In genomic region chr1:212686069-212686468, GRCh38 we compare ENCODE assay signal across 12 cellular contexts. TPM values are rescaled to one million over a fixed set of nuclear protein-coding genes. Genes with fewer than 3 reads are reported as not detected.
DNase-seq lines count a peak whose midpoint lies in the region; ATAC-seq and TF ChIP-seq lines count a peak whose summit lies in the region.
"Had no signal": no experiment of that assay in that cellular context is flagged by ENCODE, and none has a peak within 500 bp of the region (broad histone marks: within the 10 kb centered on the region; RNA-seq: fewer than 3 reads in every experiment).

No MANE protein-coding gene starts in this region.

- TF ChIP-seq CTCF in endodermal cell (conservative IDR thresholded peaks at IDR 0.05) = no peak

- WGBS in endodermal cell (ENCODE audit: insufficient coverage in 1 of 2, insufficient read length in 1 of 2), 2 experiments = 82% methylated on average over 3 of the region's 3 CpGs; no CpG with 5 or more reads in 1 of the 2 experiments

- no peaks in the 10 kb centered on the region for H3K27me3 Mint-ChIP-seq in activated CD4-positive, alpha-beta memory T cell treated with anti-CD3 and anti-CD28 coated beads, Interleukin-2, amount 10 ng/mL, durations not matched to agents 7 days and 5 days
- peaks cover 2% of the 10 kb centered on the region for H3K27me3 Mint-ChIP-seq in activated CD4-positive, alpha-beta memory T cell treated with anti-CD3 and anti-CD28 coated beads for 36 hours
- no peaks in the 10 kb centered on the region for H3K27me3 Mint-ChIP-seq in activated naive CD8-positive, alpha-beta T cell treated with anti-CD3 and anti-CD28 coated beads, Interleukin-2, amount 10 ng/mL, durations not matched to agents 7 days and 5 days
- no peaks in the 10 kb centered on the region for H3K27me3 Mint-ChIP-seq in activated naive CD8-positive, alpha-beta T cell treated with anti-CD3 and anti-CD28 coated beads for 36 hours
- peaks cover 6% of the 10 kb centered on the region for H3K27me3 Mint-ChIP-seq in endodermal cell (ENCODE audit: insufficient read depth)
- H3K27me3 Mint-ChIP-seq: CD4-positive, CD25-positive, alpha-beta regulatory T cell had no signal

- peaks cover 65% of the 10 kb centered on the region for H3K4me1 Mint-ChIP-seq in activated CD4-positive, alpha-beta memory T cell treated with anti-CD3 and anti-CD28 coated beads, Interleukin-2, amount 10 ng/mL, durations not matched to agents 7 days and 5 days
- H3K4me1 Mint-ChIP-seq in activated CD4-positive, alpha-beta memory T cell treated with anti-CD3 and anti-CD28 coated beads for 36 hours (ENCODE audit: low read depth) = peaks cover 39% of the 10 kb centered on the region
- H3K4me1 Mint-ChIP-seq in activated naive CD8-positive, alpha-beta T cell treated with anti-CD3 and anti-CD28 coated beads, Interleukin-2, amount 10 ng/mL, durations not matched to agents 7 days and 5 days = peaks cover 50% of the 10 kb centered on the region
- H3K4me1 Mint-ChIP-seq in activated naive CD8-positive, alpha-beta T cell treated with anti-CD3 and anti-CD28 coated beads for 36 hours = peaks cover 25% of the 10 kb centered on the region
- H3K4me1 Mint-ChIP-seq in endodermal cell = peaks cover 8% of the 10 kb centered on the region

- CTCF ChIA-PET in activated CD4-positive, alpha-beta memory T cell treated with anti-CD3 and anti-CD28 coated beads, Interleukin-2, amount 10 ng/mL, durations not matched to agents 7 days and 5 days (lab: Charles Lee) = no interaction called here
- CTCF ChIA-PET in activated CD4-positive, alpha-beta memory T cell treated with anti-CD3 and anti-CD28 coated beads for 36 hours (lab: Charles Lee) = no interaction called here

- H3K4me3 Mint-ChIP-seq in activated CD4-positive, alpha-beta memory T cell treated with anti-CD3 and anti-CD28 coated beads, Interleukin-2, amount 10 ng/mL, durations not matched to agents 7 days and 5 days = no peak overlapping the region
- H3K4me3 Mint-ChIP-seq in activated CD4-positive, alpha-beta memory T cell treated with anti-CD3 and anti-CD28 coated beads for 36 hours = no peak overlapping the region
- H3K4me3 Mint-ChIP-seq in activated naive CD8-positive, alpha-beta T cell treated with anti-CD3 and anti-CD28 coated beads, Interleukin-2, amount 10 ng/mL, durations not matched to agents 7 days and 5 days = peak overlapping the region; percentile 31
- H3K4me3 Mint-ChIP-seq in activated naive CD8-positive, alpha-beta T cell treated with anti-CD3 and anti-CD28 coated beads for 36 hours = no peak overlapping the region
- H3K4me3 Mint-ChIP-seq in endodermal cell = no peak overlapping the region
- H3K4me3 Mint-ChIP-seq: CD4-positive, CD25-positive, alpha-beta regulatory T cell had no signal

- peak; percentile 45 for ATAC-seq in activated naive CD8-positive, alpha-beta T cell treated with anti-CD3 and anti-CD28 coated beads, Interleukin-2, amount 10 ng/mL, durations not matched to agents 7 days and 5 days (ENCODE audit: low read depth)
- no peak for ATAC-seq in SK-N-SH treated with all-trans-retinoic acid at 6 μM for 48 hours
- ATAC-seq: HCT116 had no signal

- H3K4me3 ChIP-seq in endodermal cell (ENCODE audit: low read length) (no peak overlapping the region), HAP-1 (no peak overlapping the region)

- intact Hi-C loops in activated CD4-positive, alpha-beta memory T cell treated with anti-CD3 and anti-CD28 coated beads for 36 hours (cut with micrococcal nuclease) = no loop called here

- no peaks in the 10 kb centered on the region for H3K9me3 Mint-ChIP-seq in activated CD4-positive, alpha-beta memory T cell treated with anti-CD3 and anti-CD28 coated beads, Interleukin-2, amount 10 ng/mL, durations not matched to agents 7 days and 5 days
- no peaks in the 10 kb centered on the region for H3K9me3 Mint-ChIP-seq in activated CD4-positive, alpha-beta memory T cell treated with anti-CD3 and anti-CD28 coated beads for 36 hours
- H3K9me3 Mint-ChIP-seq in activated naive CD8-positive, alpha-beta T cell treated with anti-CD3 and anti-CD28 coated beads, Interleukin-2, amount 10 ng/mL, durations not matched to agents 7 days and 5 days = no peaks in the 10 kb centered on the region
- H3K9me3 Mint-ChIP-seq in activated naive CD8-positive, alpha-beta T cell treated with anti-CD3 and anti-CD28 coated beads for 36 hours = no peaks in the 10 kb centered on the region
- H3K9me3 Mint-ChIP-seq in endodermal cell = no peaks in the 10 kb centered on the region
- H3K9me3 Mint-ChIP-seq: CD4-positive, CD25-positive, alpha-beta regulatory T cell had no signal

- no peak overlapping the region for H3K27ac ChIP-seq in endodermal cell (ENCODE audit: low read depth, low read length)
- H3K27ac ChIP-seq: 22Rv1 had no signal

- in situ Hi-C loops in HAP-1 (cut with MboI; ENCODE audit: low sequenced_read_pairs) = no loop called here

- H3K27ac Mint-ChIP-seq in activated CD4-positive, alpha-beta memory T cell treated with anti-CD3 and anti-CD28 coated beads, Interleukin-2, amount 10 ng/mL, durations not matched to agents 7 days and 5 days = peak overlapping the region; percentile 66
- H3K27ac Mint-ChIP-seq in activated CD4-positive, alpha-beta memory T cell treated with anti-CD3 and anti-CD28 coated beads for 36 hours = no peak overlapping the region
- peak overlapping the region; percentile 81 for H3K27ac Mint-ChIP-seq in activated naive CD8-positive, alpha-beta T cell treated with anti-CD3 and anti-CD28 coated beads, Interleukin-2, amount 10 ng/mL, durations not matched to agents 7 days and 5 days
- no peak overlapping the region for H3K27ac Mint-ChIP-seq in activated naive CD8-positive, alpha-beta T cell treated with anti-CD3 and anti-CD28 coated beads for 36 hours
- H3K27ac Mint-ChIP-seq in endodermal cell = no peak overlapping the region

- no peaks in the 10 kb centered on the region for H3K9me3 ChIP-seq in endodermal cell (ENCODE audit: control insufficient read depth, low read length)
- no peaks in the 10 kb centered on the region for H3K9me3 ChIP-seq in HAP-1

- H3K4me1 ChIP-seq in endodermal cell (ENCODE audit: control insufficient read depth, insufficient read depth, low read length) (no peaks in the 10 kb centered on the region), HAP-1 (no peaks in the 10 kb centered on the region)

- peaks cover 39% of the 10 kb centered on the region for H3K36me3 Mint-ChIP-seq in activated CD4-positive, alpha-beta memory T cell treated with anti-CD3 and anti-CD28 coated beads, Interleukin-2, amount 10 ng/mL, durations not matched to agents 7 days and 5 days (ENCODE audit: low read depth)
- peaks cover 27% of the 10 kb centered on the region for H3K36me3 Mint-ChIP-seq in activated CD4-positive, alpha-beta memory T cell treated with anti-CD3 and anti-CD28 coated beads for 36 hours
- peaks cover 19% of the 10 kb centered on the region for H3K36me3 Mint-ChIP-seq in activated naive CD8-positive, alpha-beta T cell treated with anti-CD3 and anti-CD28 coated beads, Interleukin-2, amount 10 ng/mL, durations not matched to agents 7 days and 5 days
- peaks cover 29% of the 10 kb centered on the region for H3K36me3 Mint-ChIP-seq in activated naive CD8-positive, alpha-beta T cell treated with anti-CD3 and anti-CD28 coated beads for 36 hours
- H3K36me3 Mint-ChIP-seq in endodermal cell (ENCODE audit: low read depth) = no peaks in the 10 kb centered on the region
- H3K36me3 Mint-ChIP-seq: CD4-positive, CD25-positive, alpha-beta regulatory T cell had no signal

- H3K36me3 ChIP-seq in endodermal cell (ENCODE audit: control insufficient read depth, insufficient read depth, low read length) (no peaks in the 10 kb centered on the region), HAP-1 (replicated peaks) (no peaks in the 10 kb centered on the region)

- H3K27me3 ChIP-seq in endodermal cell (ENCODE audit: control insufficient read depth, insufficient read depth, low read length, poor library complexity, severe bottlenecking) (no peaks in the 10 kb centered on the region), HAP-1 (ENCODE audit: low read depth) (no peaks in the 10 kb centered on the region)

- POLR2A ChIA-PET in activated CD4-positive, alpha-beta memory T cell treated with anti-CD3 and anti-CD28 coated beads, Interleukin-2, amount 10 ng/mL, durations not matched to agents 7 days and 5 days (lab: Charles Lee) = no interaction called here
- POLR2A ChIA-PET in activated CD4-positive, alpha-beta memory T cell treated with anti-CD3 and anti-CD28 coated beads for 36 hours (lab: Charles Lee) = no interaction called here
- POLR2A ChIA-PET in activated naive CD8-positive, alpha-beta T cell treated with anti-CD3 and anti-CD28 coated beads, Interleukin-2, amount 10 ng/mL, durations not matched to agents 7 days and 5 days (lab: Charles Lee) = no interaction called here

- no peak overlapping the region for H3K9ac ChIP-seq in endodermal cell (ENCODE audit: extremely low read depth, low read length, poor library complexity, severe bottlenecking)

- DNase-seq in activated CD4-positive, alpha-beta memory T cell treated with anti-CD3 and anti-CD28 coated beads, Interleukin-2, amount 10 ng/mL, durations not matched to agents 7 days and 5 days = no peak
- DNase-seq in activated CD4-positive, alpha-beta memory T cell treated with anti-CD3 and anti-CD28 coated beads for 36 hours = no peak
- no peak for DNase-seq in activated naive CD8-positive, alpha-beta T cell treated with anti-CD3 and anti-CD28 coated beads, Interleukin-2, amount 10 ng/mL, durations not matched to agents 7 days and 5 days
- DNase-seq in activated naive CD8-positive, alpha-beta T cell treated with anti-CD3 and anti-CD28 coated beads for 36 hours = no peak
- DNase-seq in endodermal cell (peak; percentile 28), HAP-1 (ENCODE audit: low spot score in 2 of 2) (no peak)
- DNase-seq: CD4-positive, CD25-positive, alpha-beta regulatory T cell; DMS53; GF-D8 had no signal

RNA-seq across cellular contexts. Expression of gene BATF3, which starts 13.6 kb away (rescaled TPM):
- 10 to 100 TPM; 56.5 to 56.7 TPM for total RNA-seq in activated CD4-positive, alpha-beta memory T cell treated with anti-CD3 and anti-CD28 coated beads, Interleukin-2, amount 10 ng/mL, durations not matched to agents 7 days and 5 days
- total RNA-seq in activated CD4-positive, alpha-beta memory T cell treated with anti-CD3 and anti-CD28 coated beads for 36 hours = 100 to 1,000 TPM; 314 to 320 TPM
- 10 to 100 TPM in 1 of 2 experiments, 1 to 10 TPM in 1; 9.8 to 13.2 TPM for total RNA-seq in activated naive CD8-positive, alpha-beta T cell treated with anti-CD3 and anti-CD28 coated beads, Interleukin-2, amount 10 ng/mL, durations not matched to agents 7 days and 5 days
- total RNA-seq in activated naive CD8-positive, alpha-beta T cell treated with anti-CD3 and anti-CD28 coated beads for 36 hours = 10 to 100 TPM; 74.7 to 77.9 TPM
- total RNA-seq in endodermal cell = 1 to 10 TPM; 1.5 to 4.0 TPM
- polyA plus RNA-seq in endodermal cell (2013, experiment 1 of 2) = 1.1 TPM
- 0.70 TPM for polyA plus RNA-seq in endodermal cell (2013, experiment 2 of 2)

Comparison
In these comparisons a context has a peak if more than half of its experiments do, and no peak if none do; other contexts are left out.
1. H3K27ac Mint-ChIP-seq: peak in activated CD4-positive, alpha-beta memory T cell treated with anti-CD3 and anti-CD28 coated beads, Interleukin-2, amount 10 ng/mL, durations not matched to agents 7 days and 5 days (single experiment) and activated naive CD8-positive, alpha-beta T cell treated with anti-CD3 and anti-CD28 coated beads, Interleukin-2, amount 10 ng/mL, durations not matched to agents 7 days and 5 days (single experiment); none in activated CD4-positive, alpha-beta memory T cell treated with anti-CD3 and anti-CD28 coated beads for 36 hours (single experiment), activated naive CD8-positive, alpha-beta T cell treated with anti-CD3 and anti-CD28 coated beads for 36 hours (single experiment) and endodermal cell (single experiment).
2. RNA of gene BATF3, which starts 13.6 kb away (total RNA-seq): 314 to 320 TPM in activated CD4-positive, alpha-beta memory T cell treated with anti-CD3 and anti-CD28 coated beads for 36 hours, 74.7 to 77.9 TPM in activated naive CD8-positive, alpha-beta T cell treated with anti-CD3 and anti-CD28 coated beads for 36 hours and 56.5 to 56.7 TPM in activated CD4-positive, alpha-beta memory T cell treated with anti-CD3 and anti-CD28 coated beads, Interleukin-2, amount 10 ng/mL, durations not matched to agents 7 days and 5 days; 9.8 to 13.2 TPM in activated naive CD8-positive, alpha-beta T cell treated with anti-CD3 and anti-CD28 coated beads, Interleukin-2, amount 10 ng/mL, durations not matched to agents 7 days and 5 days and 1.5 to 4.0 TPM in endodermal cell; every median in the first group is over 4 times any median in the second.